Comparison of ENCODE assay signal across 1 cellular context in the genomic region with DNA sequence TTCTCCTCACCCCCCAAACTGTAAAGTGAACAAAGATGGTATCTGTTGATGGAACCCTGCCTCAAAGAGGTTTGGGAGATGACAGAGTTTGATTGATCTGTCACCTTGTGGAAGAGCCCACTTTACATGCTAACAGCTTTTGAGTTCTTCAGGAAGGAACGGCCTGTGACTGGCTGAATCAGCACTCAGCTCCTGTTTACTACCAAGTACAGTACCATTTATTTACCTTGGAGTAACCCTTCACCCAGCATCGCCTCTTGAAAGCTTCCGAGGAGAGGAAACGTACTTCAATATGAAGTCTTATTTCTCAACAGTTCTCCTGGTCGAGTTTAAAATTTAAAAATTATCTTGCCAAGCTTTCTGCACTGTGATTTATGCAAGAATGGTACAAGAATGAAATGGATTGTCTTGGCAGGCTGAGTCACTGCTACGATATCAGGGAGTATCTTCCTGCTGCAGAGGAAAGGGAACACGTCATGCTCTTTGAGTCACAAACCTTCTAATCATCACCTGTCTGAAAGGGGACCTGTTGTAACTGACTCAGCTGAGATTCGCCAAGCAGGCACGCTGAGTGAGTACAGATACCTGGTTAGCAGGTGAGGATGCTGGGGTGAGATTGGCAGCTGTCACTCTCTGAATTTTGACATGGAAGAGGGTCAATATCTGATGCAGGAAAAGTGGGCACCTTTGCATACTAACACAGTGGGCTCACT.
TF ChIP-seq lines count a peak whose summit lies in the region.

No MANE protein-coding gene starts in this region.

TF ChIP-seq in K562, 482 proteins besides CTCF, POLR2A, EP300 and RAD21 (continued from another document and continues in another):
- TF ChIP-seq, protein P1, sequence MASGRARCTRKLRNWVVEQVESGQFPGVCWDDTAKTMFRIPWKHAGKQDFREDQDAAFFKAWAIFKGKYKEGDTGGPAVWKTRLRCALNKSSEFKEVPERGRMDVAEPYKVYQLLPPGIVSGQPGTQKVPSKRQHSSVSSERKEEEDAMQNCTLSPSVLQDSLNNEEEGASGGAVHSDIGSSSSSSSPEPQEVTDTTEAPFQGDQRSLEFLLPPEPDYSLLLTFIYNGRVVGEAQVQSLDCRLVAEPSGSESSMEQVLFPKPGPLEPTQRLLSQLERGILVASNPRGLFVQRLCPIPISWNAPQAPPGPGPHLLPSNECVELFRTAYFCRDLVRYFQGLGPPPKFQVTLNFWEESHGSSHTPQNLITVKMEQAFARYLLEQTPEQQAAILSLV (tag; IDR thresholded peaks at IDR 0.05): no peak
- no peak for TF ChIP-seq RBM17 (IDR thresholded peaks at IDR 0.05; ENCODE audit: borderline replicate concordance, low read depth, low read length)
- TF ChIP-seq ZNF707 (CRISPR knock-in tag; conservative IDR thresholded peaks at IDR 0.05): no peak
- no peak for TF ChIP-seq ZNF140 (CRISPR knock-in tag; IDR thresholded peaks at IDR 0.05)
- TF ChIP-seq MBD2 (IDR thresholded peaks at IDR 0.05; ENCODE audit: borderline replicate concordance, low read depth): no peak
- no peak for TF ChIP-seq NR4A1 (CRISPR knock-in tag; IDR thresholded peaks at IDR 0.05)
- no peak for TF ChIP-seq NR4A1 (tag; IDR thresholded peaks at IDR 0.05)
- TF ChIP-seq, protein P2, sequence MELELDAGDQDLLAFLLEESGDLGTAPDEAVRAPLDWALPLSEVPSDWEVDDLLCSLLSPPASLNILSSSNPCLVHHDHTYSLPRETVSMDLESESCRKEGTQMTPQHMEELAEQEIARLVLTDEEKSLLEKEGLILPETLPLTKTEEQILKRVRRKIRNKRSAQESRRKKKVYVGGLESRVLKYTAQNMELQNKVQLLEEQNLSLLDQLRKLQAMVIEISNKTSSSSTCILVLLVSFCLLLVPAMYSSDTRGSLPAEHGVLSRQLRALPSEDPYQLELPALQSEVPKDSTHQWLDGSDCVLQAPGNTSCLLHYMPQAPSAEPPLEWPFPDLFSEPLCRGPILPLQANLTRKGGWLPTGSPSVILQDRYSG (tag; conservative IDR thresholded peaks at IDR 0.05; ENCODE audit: low read depth): no peak
- TF ChIP-seq HIVEP1 (CRISPR knock-in tag; IDR thresholded peaks at IDR 0.05): no peak
- no peak for TF ChIP-seq ZNF347 (CRISPR knock-in tag; IDR thresholded peaks at IDR 0.05; ENCODE audit: low read depth)
- TF ChIP-seq, protein P3, sequence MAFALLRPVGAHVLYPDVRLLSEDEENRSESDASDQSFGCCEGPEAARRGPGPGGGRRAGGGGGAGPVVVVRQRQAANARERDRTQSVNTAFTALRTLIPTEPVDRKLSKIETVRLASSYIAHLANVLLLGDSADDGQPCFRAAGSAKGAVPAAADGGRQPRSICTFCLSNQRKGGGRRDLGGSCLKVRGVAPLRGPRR (CRISPR knock-in tag; IDR thresholded peaks at IDR 0.05): no peak
- no peak for TF ChIP-seq CREB1 (IDR thresholded peaks at IDR 0.05)
- no peak for TF ChIP-seq CREB1 (CRISPR knock-in tag; IDR thresholded peaks at IDR 0.05)
- TF ChIP-seq NCOR1 (IDR thresholded peaks at IDR 0.05): no peak
- TF ChIP-seq NCOA2 (IDR thresholded peaks at IDR 0.05; ENCODE audit: partially characterized antibody in 2 of 2): no peak
- TF ChIP-seq, protein P4, sequence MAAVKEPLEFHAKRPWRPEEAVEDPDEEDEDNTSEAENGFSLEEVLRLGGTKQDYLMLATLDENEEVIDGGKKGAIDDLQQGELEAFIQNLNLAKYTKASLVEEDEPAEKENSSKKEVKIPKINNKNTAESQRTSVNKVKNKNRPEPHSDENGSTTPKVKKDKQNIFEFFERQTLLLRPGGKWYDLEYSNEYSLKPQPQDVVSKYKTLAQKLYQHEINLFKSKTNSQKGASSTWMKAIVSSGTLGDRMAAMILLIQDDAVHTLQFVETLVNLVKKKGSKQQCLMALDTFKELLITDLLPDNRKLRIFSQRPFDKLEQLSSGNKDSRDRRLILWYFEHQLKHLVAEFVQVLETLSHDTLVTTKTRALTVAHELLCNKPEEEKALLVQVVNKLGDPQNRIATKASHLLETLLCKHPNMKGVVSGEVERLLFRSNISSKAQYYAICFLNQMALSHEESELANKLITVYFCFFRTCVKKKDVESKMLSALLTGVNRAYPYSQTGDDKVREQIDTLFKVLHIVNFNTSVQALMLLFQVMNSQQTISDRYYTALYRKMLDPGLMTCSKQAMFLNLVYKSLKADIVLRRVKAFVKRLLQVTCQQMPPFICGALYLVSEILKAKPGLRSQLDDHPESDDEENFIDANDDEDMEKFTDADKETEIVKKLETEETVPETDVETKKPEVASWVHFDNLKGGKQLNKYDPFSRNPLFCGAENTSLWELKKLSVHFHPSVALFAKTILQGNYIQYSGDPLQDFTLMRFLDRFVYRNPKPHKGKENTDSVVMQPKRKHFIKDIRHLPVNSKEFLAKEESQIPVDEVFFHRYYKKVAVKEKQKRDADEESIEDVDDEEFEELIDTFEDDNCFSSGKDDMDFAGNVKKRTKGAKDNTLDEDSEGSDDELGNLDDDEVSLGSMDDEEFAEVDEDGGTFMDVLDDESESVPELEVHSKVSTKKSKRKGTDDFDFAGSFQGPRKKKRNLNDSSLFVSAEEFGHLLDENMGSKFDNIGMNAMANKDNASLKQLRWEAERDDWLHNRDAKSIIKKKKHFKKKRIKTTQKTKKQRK (IDR thresholded peaks at IDR 0.05; ENCODE audit: borderline replicate concordance, low read depth, low read length): no peak
- no peak for TF ChIP-seq ZNF780A (CRISPR knock-in tag; IDR thresholded peaks at IDR 0.05)
- no peak for TF ChIP-seq ZBTB17 (CRISPR knock-in tag; IDR thresholded peaks at IDR 0.05)
- TF ChIP-seq, protein P5, sequence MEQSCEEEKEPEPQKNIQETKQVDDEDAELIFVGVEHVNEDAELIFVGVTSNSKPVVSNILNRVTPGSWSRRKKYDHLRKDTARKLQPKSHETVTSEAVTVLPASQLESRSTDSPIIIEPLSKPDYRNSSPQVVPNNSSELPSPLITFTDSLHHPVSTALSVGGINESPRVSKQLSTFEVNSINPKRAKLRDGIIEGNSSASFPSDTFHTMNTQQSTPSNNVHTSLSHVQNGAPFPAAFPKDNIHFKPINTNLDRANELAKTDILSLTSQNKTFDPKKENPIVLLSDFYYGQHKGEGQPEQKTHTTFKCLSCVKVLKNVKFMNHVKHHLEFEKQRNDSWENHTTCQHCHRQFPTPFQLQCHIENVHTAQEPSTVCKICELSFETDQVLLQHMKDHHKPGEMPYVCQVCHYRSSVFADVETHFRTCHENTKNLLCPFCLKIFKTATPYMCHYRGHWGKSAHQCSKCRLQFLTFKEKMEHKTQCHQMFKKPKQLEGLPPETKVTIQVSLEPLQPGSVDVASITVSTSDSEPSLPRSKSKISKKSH (CRISPR knock-in tag; IDR thresholded peaks at IDR 0.05): no peak
- no peak for TF ChIP-seq NFATC3 (IDR thresholded peaks at IDR 0.05)
- no peak for TF ChIP-seq SMARCA5 (IDR thresholded peaks at IDR 0.05)
- TF ChIP-seq RCOR1 (IDR thresholded peaks at IDR 0.05; ENCODE audit: borderline replicate concordance in 1 of 2, low read depth in 2 of 2, low read length in 2 of 2): peak; percentile 33 to 92; a peak in 3 of 4 replicates
- TF ChIP-seq, protein P6, sequence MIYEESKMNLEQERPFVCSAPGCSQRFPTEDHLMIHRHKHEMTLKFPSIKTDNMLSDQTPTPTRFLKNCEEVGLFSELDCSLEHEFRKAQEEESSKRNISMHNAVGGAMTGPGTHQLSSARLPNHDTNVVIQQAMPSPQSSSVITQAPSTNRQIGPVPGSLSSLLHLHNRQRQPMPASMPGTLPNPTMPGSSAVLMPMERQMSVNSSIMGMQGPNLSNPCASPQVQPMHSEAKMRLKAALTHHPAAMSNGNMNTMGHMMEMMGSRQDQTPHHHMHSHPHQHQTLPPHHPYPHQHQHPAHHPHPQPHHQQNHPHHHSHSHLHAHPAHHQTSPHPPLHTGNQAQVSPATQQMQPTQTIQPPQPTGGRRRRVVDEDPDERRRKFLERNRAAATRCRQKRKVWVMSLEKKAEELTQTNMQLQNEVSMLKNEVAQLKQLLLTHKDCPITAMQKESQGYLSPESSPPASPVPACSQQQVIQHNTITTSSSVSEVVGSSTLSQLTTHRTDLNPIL (CRISPR knock-in tag; IDR thresholded peaks at IDR 0.05): no peak
- TF ChIP-seq ZNF445 (CRISPR knock-in tag; IDR thresholded peaks at IDR 0.05; ENCODE audit: low read depth): no peak
- no peak for TF ChIP-seq SAFB (IDR thresholded peaks at IDR 0.05; ENCODE audit: borderline replicate concordance, low read depth, low read length)
- no peak for TF ChIP-seq NFXL1 (CRISPR knock-in tag; IDR thresholded peaks at IDR 0.05)
- no peak for TF ChIP-seq DIDO1 (tag; IDR thresholded peaks at IDR 0.05; ENCODE audit: low read depth)
- TF ChIP-seq ZNF830 (CRISPR knock-in tag; IDR thresholded peaks at IDR 0.05): no peak
- TF ChIP-seq, protein P7, sequence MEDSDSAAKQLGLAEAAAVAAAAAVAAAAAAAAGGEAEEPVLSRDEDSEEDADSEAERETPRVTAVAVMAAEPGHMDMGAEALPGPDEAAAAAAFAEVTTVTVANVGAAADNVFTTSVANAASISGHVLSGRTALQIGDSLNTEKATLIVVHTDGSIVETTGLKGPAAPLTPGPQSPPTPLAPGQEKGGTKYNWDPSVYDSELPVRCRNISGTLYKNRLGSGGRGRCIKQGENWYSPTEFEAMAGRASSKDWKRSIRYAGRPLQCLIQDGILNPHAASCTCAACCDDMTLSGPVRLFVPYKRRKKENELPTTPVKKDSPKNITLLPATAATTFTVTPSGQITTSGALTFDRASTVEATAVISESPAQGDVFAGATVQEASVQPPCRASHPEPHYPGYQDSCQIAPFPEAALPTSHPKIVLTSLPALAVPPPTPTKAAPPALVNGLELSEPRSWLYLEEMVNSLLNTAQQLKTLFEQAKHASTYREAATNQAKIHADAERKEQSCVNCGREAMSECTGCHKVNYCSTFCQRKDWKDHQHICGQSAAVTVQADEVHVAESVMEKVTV (CRISPR knock-in tag; IDR thresholded peaks at IDR 0.05): no peak
- TF ChIP-seq, protein P8, sequence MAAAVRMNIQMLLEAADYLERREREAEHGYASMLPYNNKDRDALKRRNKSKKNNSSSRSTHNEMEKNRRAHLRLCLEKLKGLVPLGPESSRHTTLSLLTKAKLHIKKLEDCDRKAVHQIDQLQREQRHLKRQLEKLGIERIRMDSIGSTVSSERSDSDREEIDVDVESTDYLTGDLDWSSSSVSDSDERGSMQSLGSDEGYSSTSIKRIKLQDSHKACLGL (CRISPR knock-in tag; IDR thresholded peaks at IDR 0.05; ENCODE audit: borderline replicate concordance, poor library complexity, severe bottlenecking): no peak
- TF ChIP-seq, protein P9, sequence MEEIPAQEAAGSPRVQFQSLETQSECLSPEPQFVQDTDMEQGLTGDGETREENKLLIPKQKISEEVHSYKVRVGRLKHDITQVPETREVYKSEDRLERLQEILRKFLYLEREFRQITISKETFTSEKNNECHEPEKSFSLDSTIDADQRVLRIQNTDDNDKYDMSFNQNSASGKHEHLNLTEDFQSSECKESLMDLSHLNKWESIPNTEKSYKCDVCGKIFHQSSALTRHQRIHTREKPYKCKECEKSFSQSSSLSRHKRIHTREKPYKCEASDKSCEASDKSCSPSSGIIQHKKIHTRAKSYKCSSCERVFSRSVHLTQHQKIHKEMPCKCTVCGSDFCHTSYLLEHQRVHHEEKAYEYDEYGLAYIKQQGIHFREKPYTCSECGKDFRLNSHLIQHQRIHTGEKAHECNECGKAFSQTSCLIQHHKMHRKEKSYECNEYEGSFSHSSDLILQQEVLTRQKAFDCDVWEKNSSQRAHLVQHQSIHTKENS (CRISPR knock-in tag; IDR thresholded peaks at IDR 0.05): no peak
- TF ChIP-seq, protein P10, sequence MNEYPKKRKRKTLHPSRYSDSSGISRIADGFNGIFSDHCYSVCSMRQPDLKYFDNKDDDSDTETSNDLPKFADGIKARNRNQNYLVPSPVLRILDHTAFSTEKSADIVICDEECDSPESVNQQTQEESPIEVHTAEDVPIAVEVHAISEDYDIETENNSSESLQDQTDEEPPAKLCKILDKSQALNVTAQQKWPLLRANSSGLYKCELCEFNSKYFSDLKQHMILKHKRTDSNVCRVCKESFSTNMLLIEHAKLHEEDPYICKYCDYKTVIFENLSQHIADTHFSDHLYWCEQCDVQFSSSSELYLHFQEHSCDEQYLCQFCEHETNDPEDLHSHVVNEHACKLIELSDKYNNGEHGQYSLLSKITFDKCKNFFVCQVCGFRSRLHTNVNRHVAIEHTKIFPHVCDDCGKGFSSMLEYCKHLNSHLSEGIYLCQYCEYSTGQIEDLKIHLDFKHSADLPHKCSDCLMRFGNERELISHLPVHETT (CRISPR knock-in tag; conservative IDR thresholded peaks at IDR 0.05 in 1 of 2, IDR thresholded peaks at IDR 0.05 in 1 of 2): no peak
- TF ChIP-seq ZC3H11A (IDR thresholded peaks at IDR 0.05; ENCODE audit: low read depth, low read length): no peak
- TF ChIP-seq, protein P11, sequence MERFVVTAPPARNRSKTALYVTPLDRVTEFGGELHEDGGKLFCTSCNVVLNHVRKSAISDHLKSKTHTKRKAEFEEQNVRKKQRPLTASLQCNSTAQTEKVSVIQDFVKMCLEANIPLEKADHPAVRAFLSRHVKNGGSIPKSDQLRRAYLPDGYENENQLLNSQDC (CRISPR knock-in tag; IDR thresholded peaks at IDR 0.05): no peak
- no peak for TF ChIP-seq RFX5 (IDR thresholded peaks at IDR 0.05; ENCODE audit: low read depth, low read length)
- TF ChIP-seq, protein P12, sequence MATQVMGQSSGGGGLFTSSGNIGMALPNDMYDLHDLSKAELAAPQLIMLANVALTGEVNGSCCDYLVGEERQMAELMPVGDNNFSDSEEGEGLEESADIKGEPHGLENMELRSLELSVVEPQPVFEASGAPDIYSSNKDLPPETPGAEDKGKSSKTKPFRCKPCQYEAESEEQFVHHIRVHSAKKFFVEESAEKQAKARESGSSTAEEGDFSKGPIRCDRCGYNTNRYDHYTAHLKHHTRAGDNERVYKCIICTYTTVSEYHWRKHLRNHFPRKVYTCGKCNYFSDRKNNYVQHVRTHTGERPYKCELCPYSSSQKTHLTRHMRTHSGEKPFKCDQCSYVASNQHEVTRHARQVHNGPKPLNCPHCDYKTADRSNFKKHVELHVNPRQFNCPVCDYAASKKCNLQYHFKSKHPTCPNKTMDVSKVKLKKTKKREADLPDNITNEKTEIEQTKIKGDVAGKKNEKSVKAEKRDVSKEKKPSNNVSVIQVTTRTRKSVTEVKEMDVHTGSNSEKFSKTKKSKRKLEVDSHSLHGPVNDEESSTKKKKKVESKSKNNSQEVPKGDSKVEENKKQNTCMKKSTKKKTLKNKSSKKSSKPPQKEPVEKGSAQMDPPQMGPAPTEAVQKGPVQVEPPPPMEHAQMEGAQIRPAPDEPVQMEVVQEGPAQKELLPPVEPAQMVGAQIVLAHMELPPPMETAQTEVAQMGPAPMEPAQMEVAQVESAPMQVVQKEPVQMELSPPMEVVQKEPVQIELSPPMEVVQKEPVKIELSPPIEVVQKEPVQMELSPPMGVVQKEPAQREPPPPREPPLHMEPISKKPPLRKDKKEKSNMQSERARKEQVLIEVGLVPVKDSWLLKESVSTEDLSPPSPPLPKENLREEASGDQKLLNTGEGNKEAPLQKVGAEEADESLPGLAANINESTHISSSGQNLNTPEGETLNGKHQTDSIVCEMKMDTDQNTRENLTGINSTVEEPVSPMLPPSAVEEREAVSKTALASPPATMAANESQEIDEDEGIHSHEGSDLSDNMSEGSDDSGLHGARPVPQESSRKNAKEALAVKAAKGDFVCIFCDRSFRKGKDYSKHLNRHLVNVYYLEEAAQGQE (CRISPR knock-in tag; IDR thresholded peaks at IDR 0.05; ENCODE audit: low read depth): no peak
- no peak for TF ChIP-seq RB1 (IDR thresholded peaks at IDR 0.05; ENCODE audit: low read depth)
- TF ChIP-seq, protein P13, sequence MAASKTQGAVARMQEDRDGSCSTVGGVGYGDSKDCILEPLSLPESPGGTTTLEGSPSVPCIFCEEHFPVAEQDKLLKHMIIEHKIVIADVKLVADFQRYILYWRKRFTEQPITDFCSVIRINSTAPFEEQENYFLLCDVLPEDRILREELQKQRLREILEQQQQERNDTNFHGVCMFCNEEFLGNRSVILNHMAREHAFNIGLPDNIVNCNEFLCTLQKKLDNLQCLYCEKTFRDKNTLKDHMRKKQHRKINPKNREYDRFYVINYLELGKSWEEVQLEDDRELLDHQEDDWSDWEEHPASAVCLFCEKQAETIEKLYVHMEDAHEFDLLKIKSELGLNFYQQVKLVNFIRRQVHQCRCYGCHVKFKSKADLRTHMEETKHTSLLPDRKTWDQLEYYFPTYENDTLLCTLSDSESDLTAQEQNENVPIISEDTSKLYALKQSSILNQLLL (CRISPR knock-in tag; IDR thresholded peaks at IDR 0.05; ENCODE audit: borderline replicate concordance): no peak
